Comparison of ENCODE assay signal across 35 cellular contexts in the genomic region with DNA sequence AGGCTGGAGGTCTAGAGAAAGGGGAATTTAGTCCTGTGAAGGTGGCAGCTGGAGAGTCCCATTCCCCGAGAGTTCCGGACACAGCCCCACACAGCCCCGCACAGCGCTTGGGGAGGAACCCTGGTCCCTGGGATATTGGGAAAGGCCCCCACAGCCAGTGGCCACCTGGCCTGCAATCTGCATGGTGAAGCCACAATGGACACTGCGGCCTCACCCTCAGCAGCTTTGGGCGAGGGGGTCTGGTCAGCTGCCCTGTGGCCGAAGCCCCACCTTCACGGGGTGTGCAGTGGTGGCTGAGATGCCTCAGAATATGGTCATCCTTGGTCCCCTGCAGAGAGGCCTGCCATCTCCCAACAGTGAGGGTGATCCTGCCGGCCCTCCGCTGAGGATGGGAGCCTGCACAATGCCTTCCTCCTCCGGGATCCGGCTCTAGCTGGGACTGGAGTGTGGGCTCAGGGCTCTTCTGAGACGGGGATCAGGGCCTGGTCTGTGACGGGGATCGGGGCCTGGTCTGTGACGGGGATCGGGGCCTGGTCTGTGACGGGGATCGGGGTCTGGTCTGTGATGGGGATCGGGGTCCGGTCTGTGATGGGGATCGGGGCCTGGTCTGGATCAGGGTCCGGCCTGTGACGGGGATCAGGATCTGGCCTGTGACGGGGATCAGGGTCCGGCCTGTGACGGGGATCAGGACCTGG. TPM values are rescaled to one million over a fixed set of nuclear protein-coding genes. Genes with fewer than 3 reads are reported as not detected.
DNase-seq lines count a peak whose midpoint lies in the region; ATAC-seq and TF ChIP-seq lines count a peak whose summit lies in the region.
"Had no signal": no experiment of that assay in that cellular context is flagged by ENCODE, and none has a peak within 500 bp of the region (broad histone marks: within the 10 kb centered on the region; RNA-seq: fewer than 3 reads in every experiment).

No MANE protein-coding gene starts in this region.

- H3K36me3 ChIP-seq in BLaER1: no peaks in the 10 kb centered on the region
- 0 out of 2 replicates have a peak, but pooled peaks cover 2% of the 10 kb centered on the region for H3K36me3 ChIP-seq in WERI-Rb-1
- H3K36me3 ChIP-seq in naive thymus-derived CD4-positive, alpha-beta T cell (ENCODE audit: control insufficient read depth in 2 of 3, insufficient read depth in 3 of 3, low read length in 3 of 3): no peaks in the 10 kb centered on the region
- no peaks in the 10 kb centered on the region for H3K36me3 ChIP-seq in BE2C
- H3K36me3 ChIP-seq: colonic mucosa, left lung, prostate gland, sigmoid colon had no signal

- peaks cover 0 to 1% (median 0%) of the 10 kb centered on the region in 7 donors for H3K4me1 Mint-ChIP-seq in naive thymus-derived CD4-positive, alpha-beta T cell
- H3K4me1 Mint-ChIP-seq: activated naive CD4-positive, alpha-beta T cell treated with anti-CD3 and anti-CD28 coated beads, Interleukin-2, amount 10 ng/mL, durations not matched to agents 7 days and 5 days had no signal

- H3K4me1 ChIP-seq in BLaER1: peaks cover 19% of the 10 kb centered on the region
- H3K4me1 ChIP-seq in naive thymus-derived CD4-positive, alpha-beta T cell (ENCODE audit: control insufficient read depth in 2 of 2, insufficient read depth in 2 of 2, low read length in 2 of 2): no peaks in the 10 kb centered on the region
- no peaks in the 10 kb centered on the region for H3K4me1 ChIP-seq in BE2C
- H3K4me1 ChIP-seq: colonic mucosa, left lung, prostate gland, sigmoid colon had no signal

- H3K27ac ChIP-seq in BLaER1: no peak overlapping the region
- H3K27ac ChIP-seq in WERI-Rb-1: peak overlapping the region; percentile 81
- H3K27ac ChIP-seq in naive thymus-derived CD4-positive, alpha-beta T cell (ENCODE audit: low read depth, low read length): no peak overlapping the region
- H3K27ac ChIP-seq: colonic mucosa, left lung, prostate gland, sigmoid colon had no signal

- H3K9me3 ChIP-seq in BLaER1 (no peaks in the 10 kb centered on the region), WERI-Rb-1 (ENCODE audit: severe bottlenecking) (no peaks in the 10 kb centered on the region), BE2C (no peaks in the 10 kb centered on the region; the same call in 1 of the 2 replicates)
- no peaks in the 10 kb centered on the region for H3K9me3 ChIP-seq in naive thymus-derived CD4-positive, alpha-beta T cell (ENCODE audit: control insufficient read depth in 2 of 3, low read length in 3 of 3)
- H3K9me3 ChIP-seq: colonic mucosa, left lung, prostate gland, sigmoid colon, SK-N-SH had no signal

- H3K27ac Mint-ChIP-seq in activated naive CD4-positive, alpha-beta T cell treated with anti-CD3 and anti-CD28 coated beads, Interleukin-2, amount 50 U/mL, for 72 hours: peak overlapping the region; percentile 28 to 53
- H3K27ac Mint-ChIP-seq in naive thymus-derived CD4-positive, alpha-beta T cell: no peak overlapping the region
- H3K27ac Mint-ChIP-seq: activated naive CD4-positive, alpha-beta T cell treated with anti-CD3 and anti-CD28 coated beads, Interleukin-2, amount 10 ng/mL, durations not matched to agents 7 days and 5 days; activated T-helper 1 cell treated with anti-CD3 and anti-CD28 coated beads, Interleukin-12 subunit alpha, Interleukin-12 subunit beta, Interleukin-2, Interleukin-4 antibody, amounts not matched to agents 30 ng/mL and 10 ng/mL and 1 ng/mL, durations not matched to agents 14 hours and 24 hours and 36 hours; CD4-positive, alpha-beta T cell; effector memory CD8-positive, alpha-beta T cell; IgD-negative memory B cell; T-helper 1 cell treated with Interleukin-12 subunit alpha and Interleukin-12 subunit beta and Interleukin-4 antibody, amounts not matched to agents 30 μg/mL and 1 μg/mL, for 36 hours; type B pancreatic cell had no signal

- no peak overlapping the region for H3K4me3 ChIP-seq in BLaER1
- no peak overlapping the region for H3K4me3 ChIP-seq in WERI-Rb-1 (ENCODE audit: low read depth, low read length)
- no peak overlapping the region for H3K4me3 ChIP-seq in naive thymus-derived CD4-positive, alpha-beta T cell (ENCODE audit: low read length)
- no peak overlapping the region for H3K4me3 ChIP-seq in BE2C (ENCODE audit: low read depth, low read length)
- H3K4me3 ChIP-seq: colonic mucosa, left lung, prostate gland, sigmoid colon had no signal

- no peaks in the 10 kb centered on the region for H3K27me3 ChIP-seq in BLaER1
- H3K27me3 ChIP-seq in WERI-Rb-1 (ENCODE audit: insufficient read depth, low read depth, severe bottlenecking): no peaks in the 10 kb centered on the region
- no peaks in the 10 kb centered on the region for H3K27me3 ChIP-seq in naive thymus-derived CD4-positive, alpha-beta T cell (ENCODE audit: control insufficient read depth in 2 of 2, insufficient read depth in 2 of 2, low read length in 2 of 2)
- no peaks in the 10 kb centered on the region for H3K27me3 ChIP-seq in BE2C

- H3K36me3 Mint-ChIP-seq in activated naive CD4-positive, alpha-beta T cell treated with anti-CD3 and anti-CD28 coated beads, Interleukin-2, amount 50 U/mL, for 72 hours: no peaks in the 10 kb centered on the region
- H3K36me3 Mint-ChIP-seq in naive thymus-derived CD4-positive, alpha-beta T cell: no peaks in the 10 kb centered on the region
- H3K36me3 Mint-ChIP-seq: activated naive CD4-positive, alpha-beta T cell treated with anti-CD3 and anti-CD28 coated beads, Interleukin-2, amount 10 ng/mL, durations not matched to agents 7 days and 5 days; IgD-negative memory B cell; type B pancreatic cell had no signal

- no peak overlapping the region for H3K4me2 ChIP-seq in BLaER1
- H3K4me2 ChIP-seq: SK-N-SH had no signal

- peaks cover 0 to 10% (median 8%) of the 10 kb centered on the region in 5 donors for H3K27me3 Mint-ChIP-seq in naive thymus-derived CD4-positive, alpha-beta T cell
- H3K27me3 Mint-ChIP-seq: CD4-positive, alpha-beta T cell had no signal

- CTCF ChIA-PET in naive thymus-derived CD4-positive, alpha-beta T cell (lab: Charles Lee): no interaction called here

- intact Hi-C loops in naive thymus-derived CD4-positive, alpha-beta T cell (cut with micrococcal nuclease): no loop called here

- POLR2A ChIA-PET in naive thymus-derived CD4-positive, alpha-beta T cell (lab: Charles Lee): no interaction called here

- peak overlapping the region; percentile 5; the same call in 1 of the 2 replicates for H3K9ac ChIP-seq in BLaER1
- H3K9ac ChIP-seq: SK-N-SH had no signal

- TF ChIP-seq CTCF in WERI-Rb-1 (IDR thresholded peaks at IDR 0.05; ENCODE audit: low read depth, low read length): no peak
- TF ChIP-seq CTCF in BE2C (IDR thresholded peaks at IDR 0.05; ENCODE audit: low read depth, low read length): no peak

- no peak for ATAC-seq in activated naive CD4-positive, alpha-beta T cell treated with anti-CD3 and anti-CD28 coated beads, Interleukin-2, amount 50 U/mL, for 72 hours
- peak; percentile 14 for ATAC-seq in naive thymus-derived CD4-positive, alpha-beta T cell
- ATAC-seq: activated CD4-positive, CD25-positive, alpha-beta regulatory T cell treated with anti-CD3 and anti-CD28 coated beads, Interleukin-2, amount 50 U/mL, for 24 hours; effector memory CD8-positive, alpha-beta T cell; left lung had no signal

- no peaks in the 10 kb centered on the region for H4K20me1 ChIP-seq in BLaER1

- no peak overlapping the region for H3K4me3 Mint-ChIP-seq in naive thymus-derived CD4-positive, alpha-beta T cell
- H3K4me3 Mint-ChIP-seq: activated naive CD4-positive, alpha-beta T cell treated with anti-CD3 and anti-CD28 coated beads, Interleukin-2, amount 10 ng/mL, durations not matched to agents 7 days and 5 days; activated T-helper 1 cell treated with anti-CD3 and anti-CD28 coated beads, Interleukin-12 subunit alpha, Interleukin-12 subunit beta, Interleukin-2, Interleukin-4 antibody, amounts not matched to agents 30 ng/mL and 10 ng/mL and 1 ng/mL, durations not matched to agents 14 hours and 24 hours and 36 hours; CD4-positive, alpha-beta T cell; effector memory CD8-positive, alpha-beta T cell; IgD-negative memory B cell; T-helper 1 cell treated with Interleukin-12 subunit alpha and Interleukin-12 subunit beta and Interleukin-4 antibody, amounts not matched to agents 30 μg/mL and 1 μg/mL, for 36 hours; type B pancreatic cell had no signal

- no peak for DNase-seq in activated naive CD4-positive, alpha-beta T cell treated with anti-CD3 and anti-CD28 coated beads, Interleukin-2, amount 50 U/mL, for 72 hours (ENCODE audit: low spot score in 2 of 2)
- no peak for DNase-seq in activated naive CD4-positive, alpha-beta T cell treated with anti-CD3 and anti-CD28 coated beads, Interleukin-2, amount 50 U/mL, for 16 hours
- DNase-seq in WERI-Rb-1 (no peak), hypothalamus (lab: John Stamatoyannopoulos, UW) (no peak), BE2C (no peak), NCI-H1092 (lab: John Stamatoyannopoulos, UW) (no peak)
- no peak for DNase-seq in naive thymus-derived CD4-positive, alpha-beta T cell
- DNase-seq: activated CD4-positive, alpha-beta T cell treated with anti-CD3 and anti-CD28 coated beads, Interleukin-2, amount 50 U/mL, for 48 hours; activated CD8-positive, alpha-beta memory T cell treated with anti-CD3 and anti-CD28 coated beads, Interleukin-2, amount 50 U/mL, for 48 hours; activated naive CD4-positive, alpha-beta T cell treated with anti-CD3 and anti-CD28 coated beads, Interleukin-2, amount 10 ng/mL, durations not matched to agents 7 days and 5 days; anterior cingulate cortex; CD4-positive, alpha-beta T cell; colonic mucosa; DMS79 treated with DMSO at 0.1 percent for 48 hours; effector memory CD8-positive, alpha-beta T cell; GDM1; NCI-H1048; NCI-H1694 treated with DMSO at 0.1 percent for 48 hours; NCI-H2171; occipital lobe; RPMI8226; sigmoid colon; SK-N-SH; stimulated activated CD4-positive, alpha-beta T cell treated with anti-CD3 and anti-CD28 coated beads, Interleukin-12 subunit alpha, Interleukin-12 subunit beta, amount 100 ng/mL, for 4 hours; stimulated activated CD4-positive, alpha-beta T cell treated with anti-CD3 and anti-CD28 coated beads, Interleukin-4, amount 100 ng/mL, for 24 hours had no signal

- H3K9me3 Mint-ChIP-seq in activated naive CD4-positive, alpha-beta T cell treated with anti-CD3 and anti-CD28 coated beads, Interleukin-2, amount 50 U/mL, for 72 hours: no peaks in the 10 kb centered on the region
- peaks cover 0 to 3% (median 0%) of the 10 kb centered on the region in 11 donors for H3K9me3 Mint-ChIP-seq in naive thymus-derived CD4-positive, alpha-beta T cell
- H3K9me3 Mint-ChIP-seq: activated naive CD4-positive, alpha-beta T cell treated with anti-CD3 and anti-CD28 coated beads, Interleukin-2, amount 10 ng/mL, durations not matched to agents 7 days and 5 days; activated T-helper 1 cell treated with anti-CD3 and anti-CD28 coated beads, Interleukin-12 subunit alpha, Interleukin-12 subunit beta, Interleukin-2, Interleukin-4 antibody, amounts not matched to agents 30 ng/mL and 10 ng/mL and 1 ng/mL, durations not matched to agents 14 hours and 24 hours and 36 hours; CD4-positive, alpha-beta T cell; effector memory CD8-positive, alpha-beta T cell; IgD-negative memory B cell; T-helper 1 cell treated with Interleukin-12 subunit alpha and Interleukin-12 subunit beta and Interleukin-4 antibody, amounts not matched to agents 30 μg/mL and 1 μg/mL, for 36 hours; type B pancreatic cell had no signal

RNA-seq across cellular contexts. Expression of a gene that starts 33.3 kb away (rescaled TPM):
- 10 to 100 TPM; 13.3 to 26.2 TPM for total RNA-seq in activated naive CD4-positive, alpha-beta T cell treated with anti-CD3 and anti-CD28 coated beads, Interleukin-2, amount 50 U/mL, for 72 hours
- total RNA-seq in naive thymus-derived CD4-positive, alpha-beta T cell: 10 to 100 TPM; 16.4 to 55.3 (median 41.3) TPM
- 10 to 100 TPM; 42.2 to 61.8 TPM for polyA plus RNA-seq in naive thymus-derived CD4-positive, alpha-beta T cell
- 50.2 TPM for polyA plus RNA-seq in BE2C (2012; ENCODE audit: insufficient read depth, insufficient read length, low read depth)

RNA-seq across cellular contexts. Expression of a gene that starts 52.9 kb away (rescaled TPM):
- total RNA-seq in activated naive CD4-positive, alpha-beta T cell treated with anti-CD3 and anti-CD28 coated beads, Interleukin-2, amount 50 U/mL, for 72 hours: under 1 TPM; 0.08 to 0.11 TPM
- total RNA-seq in naive thymus-derived CD4-positive, alpha-beta T cell: under 1 TPM in 2 of 5 experiments, not detected in 3; 0.15 to 0.21 TPM
- polyA plus RNA-seq in naive thymus-derived CD4-positive, alpha-beta T cell: not detected
- not detected for polyA plus RNA-seq in BE2C (2012; ENCODE audit: insufficient read depth, insufficient read length, low read depth)
- total RNA-seq: activated T-helper 1 cell treated with anti-CD3 and anti-CD28 coated beads, Interleukin-12 subunit alpha, Interleukin-12 subunit beta, Interleukin-2, Interleukin-4 antibody, amounts not matched to agents 30 ng/mL and 10 ng/mL and 1 ng/mL, durations not matched to agents 14 hours and 24 hours and 36 hours; colonic mucosa; epithelial cell of proximal tubule; left lung; myocyte; occipital lobe; sigmoid colon had no signal
- polyA plus RNA-seq: IgD-negative memory B cell, sigmoid colon, SK-N-SH had no signal

RNA-seq across cellular contexts. Expression of a gene that starts 56.9 kb away (rescaled TPM):
- 10 to 100 TPM in 1 of 2 donors, 1 to 10 TPM in 1; 4.5 to 10.0 TPM for total RNA-seq in activated naive CD4-positive, alpha-beta T cell treated with anti-CD3 and anti-CD28 coated beads, Interleukin-2, amount 50 U/mL, for 72 hours
- 10 to 100 TPM in 1 of 5 experiments, 1 to 10 TPM in 4; 2.7 to 17.7 (median 8.2) TPM for total RNA-seq in naive thymus-derived CD4-positive, alpha-beta T cell
- under 1 TPM; 0.92 to 0.97 TPM for polyA plus RNA-seq in naive thymus-derived CD4-positive, alpha-beta T cell
- polyA plus RNA-seq in BE2C (2012; ENCODE audit: insufficient read depth, insufficient read length, low read depth): 7.1 TPM

Comparison
In these comparisons a context has a peak if more than half of its experiments do, and no peak if none do; other contexts are left out.
1. H3K27ac Mint-ChIP-seq: peak in activated naive CD4-positive, alpha-beta T cell treated with anti-CD3 and anti-CD28 coated beads, Interleukin-2, amount 50 U/mL, for 72 hours (2 of 2); none in naive thymus-derived CD4-positive, alpha-beta T cell (0 of 9).